Comparison of ENCODE assay signal across 9 cellular contexts in the genomic region with DNA sequence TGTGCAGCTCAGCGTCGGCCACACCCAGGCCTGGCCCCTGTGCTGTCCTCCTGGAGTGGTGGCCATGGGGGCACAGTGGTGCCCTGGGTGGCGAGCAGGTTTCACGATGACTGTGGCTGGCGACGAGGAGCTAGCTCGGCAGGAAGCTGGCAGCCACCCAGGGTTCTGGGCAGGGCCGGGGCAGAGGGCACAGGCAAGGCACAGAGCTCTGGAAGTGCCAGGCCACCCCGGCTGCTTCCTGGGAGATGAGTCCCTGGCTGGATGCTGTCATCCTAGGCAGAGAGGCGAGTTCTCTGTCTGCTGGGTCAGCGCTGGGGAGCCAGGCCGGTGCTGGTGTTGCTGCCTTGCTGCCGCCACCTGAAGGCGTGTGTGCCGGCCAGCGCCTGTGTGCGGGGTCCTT. TPM values are rescaled to one million over a fixed set of nuclear protein-coding genes. Genes with fewer than 3 reads are reported as not detected.
A peak's percentile ranks its signal among the peaks of the same experiment; 100 is the strongest.
DNase-seq lines count a peak whose midpoint lies in the region; ATAC-seq and TF ChIP-seq lines count a peak whose summit lies in the region.
"Had no signal": no experiment of that assay in that cellular context is flagged by ENCODE, and none has a peak within 500 bp of the region (broad histone marks: within the 10 kb centered on the region; RNA-seq: fewer than 3 reads in every experiment).

No MANE protein-coding gene starts in this region.

- no peak overlapping the region for H3K9ac ChIP-seq in SK-N-SH
- peak overlapping the region; percentile 6 for H3K9ac ChIP-seq in skeletal muscle satellite cell (ENCODE audit: low read depth, low read length)

- H3K27me3 ChIP-seq in SK-N-SH (ENCODE audit: insufficient read depth) (no peaks in the 10 kb centered on the region), left ventricle myocardium inferior (ENCODE audit: low read depth) (no peaks in the 10 kb centered on the region), skeletal muscle satellite cell (ENCODE audit: control insufficient read depth, insufficient read depth, low read length) (no peaks in the 10 kb centered on the region)

- H3K36me3 ChIP-seq in SK-N-SH (replicated peaks in 1 of 2; ENCODE audit: control insufficient read depth in 1 of 2, insufficient read depth in 2 of 2, low read length in 1 of 2) (no peaks in the 10 kb centered on the region), left ventricle myocardium inferior (no peaks in the 10 kb centered on the region), skeletal muscle satellite cell (ENCODE audit: insufficient read depth, low read length) (no peaks in the 10 kb centered on the region)

- H3K79me2 ChIP-seq in SK-N-SH (ENCODE audit: insufficient read depth) = peaks cover 34% of the 10 kb centered on the region; the same call in 1 of the 2 replicates

- CTCF ChIA-PET in SK-N-SH (lab: Yijun Ruan, JAX) = interaction anchor here (0.8 to 4.3 kb wide), 10 partner anchors 10 to 207 kb away, joined by 3 to 18 read pairs (median 5); no protein-coding TSS in a partner anchor

- H3K4me1 ChIP-seq in SK-N-SH (ENCODE audit: control insufficient read depth in 1 of 2, insufficient read depth in 2 of 2, low read depth in 1 of 2, low read length in 1 of 2) = peaks cover 9 to 77% of the 10 kb centered on the region in 2 experiments; a peak in 3 of 4 replicates
- H3K4me1 ChIP-seq in left ventricle myocardium inferior = peaks cover 100% of the 10 kb centered on the region
- H3K4me1 ChIP-seq in skeletal muscle satellite cell (ENCODE audit: control insufficient read depth, insufficient read depth, low read length) = peaks cover 77% of the 10 kb centered on the region

- no peak for TF ChIP-seq CTCF in SK-N-SH (IDR thresholded peaks at IDR 0.05)
- TF ChIP-seq CTCF in left ventricle myocardium inferior (IDR thresholded peaks at IDR 0.05; ENCODE audit: borderline replicate concordance) = no peak

- H3K27ac ChIP-seq in SK-N-SH (ENCODE audit: low read depth in 2 of 2, low read length in 1 of 2) = peak overlapping the region in 1 of 2 experiments; percentile 11; a peak in 1 of 4 replicates
- peak overlapping the region; percentile 96 for H3K27ac ChIP-seq in left ventricle myocardium inferior (replicated peaks)

- no peaks in the 10 kb centered on the region for H3K9me2 ChIP-seq in SK-N-SH

- WGBS in SK-N-SH (ENCODE audit: low lambda C conversion rate) = 62% methylated on average over 12 of the region's 17 CpGs

- ATAC-seq in HG02759 (IDR thresholded peaks at IDR 0.05; ENCODE audit: unreplicated experiment) = no peak
- ATAC-seq: WTC11 had no signal

- H3K4me2 ChIP-seq in SK-N-SH = no peak overlapping the region; the same call in 1 of the 2 replicates
- peak overlapping the region; percentile 62 for H3K4me2 ChIP-seq in skeletal muscle satellite cell (ENCODE audit: low read length)

- no peak overlapping the region for H3K4me3 ChIP-seq in SK-N-SH (ENCODE audit: low read depth in 2 of 2, low read length in 1 of 2)
- peak overlapping the region; percentile 42 for H3K4me3 ChIP-seq in left ventricle myocardium inferior
- H3K4me3 ChIP-seq in skeletal muscle satellite cell (ENCODE audit: low read length) = no peak overlapping the region

- no peaks in the 10 kb centered on the region for H3K9me3 ChIP-seq in SK-N-SH
- H3K9me3 ChIP-seq in left ventricle myocardium inferior (replicated peaks) = no peaks in the 10 kb centered on the region
- H3K9me3 ChIP-seq in skeletal muscle satellite cell (replicated peaks; ENCODE audit: low read length) = no peaks in the 10 kb centered on the region

- no peak overlapping the region for H2AFZ ChIP-seq in SK-N-SH (ENCODE audit: low read depth)

- peaks cover 98% of the 10 kb centered on the region for H4K20me1 ChIP-seq in SK-N-SH (ENCODE audit: insufficient read depth)

- TF ChIP-seq EP300 in SK-N-SH (IDR thresholded peaks at IDR 0.05; ENCODE audit: borderline replicate concordance in 1 of 2, low read depth in 1 of 2, low read length in 1 of 2) = no peak

- no peaks in the 10 kb centered on the region for H3F3A ChIP-seq in SK-N-SH (replicated peaks; ENCODE audit: insufficient read depth)

- intact Hi-C loops in left ventricle myocardium inferior (cut with micrococcal nuclease) = no loop called here

- in situ Hi-C loops in Caki2 (cut with HindIII; ENCODE audit: low pct_unique_long_range_greater_than_20kb, low sequenced_read_pairs) = no loop called here
- in situ Hi-C loops in KBM-7 (cut with MboI; ENCODE audit: low pct_unique_long_range_greater_than_20kb, low sequenced_read_pairs) = no loop called here

- TF ChIP-seq RAD21 in SK-N-SH (IDR thresholded peaks at IDR 0.05; ENCODE audit: low read length) = no peak

- DNase-seq in Caki2 (ENCODE audit: low read depth) (peak; percentile 54), SK-N-SH (peak; percentile 71), left ventricle myocardium inferior (peak; percentile 73), SHP77 treated with DMSO at 0.1 percent for 48 hours (lab: John Stamatoyannopoulos, UW) (no peak), KBM-7 (no peak), midbrain (lab: John Stamatoyannopoulos, UW) (no peak)

- POLR2A ChIA-PET in SK-N-SH (lab: Yijun Ruan, JAX) = interaction anchor here (1.6 kb wide), 1 partner anchor 57 kb away, joined by 3 read pairs; no protein-coding TSS in a partner anchor

TF ChIP-seq in SK-N-SH, 30 proteins besides CTCF, POLR2A, EP300 and RAD21:
- TF ChIP-seq, protein P1, sequence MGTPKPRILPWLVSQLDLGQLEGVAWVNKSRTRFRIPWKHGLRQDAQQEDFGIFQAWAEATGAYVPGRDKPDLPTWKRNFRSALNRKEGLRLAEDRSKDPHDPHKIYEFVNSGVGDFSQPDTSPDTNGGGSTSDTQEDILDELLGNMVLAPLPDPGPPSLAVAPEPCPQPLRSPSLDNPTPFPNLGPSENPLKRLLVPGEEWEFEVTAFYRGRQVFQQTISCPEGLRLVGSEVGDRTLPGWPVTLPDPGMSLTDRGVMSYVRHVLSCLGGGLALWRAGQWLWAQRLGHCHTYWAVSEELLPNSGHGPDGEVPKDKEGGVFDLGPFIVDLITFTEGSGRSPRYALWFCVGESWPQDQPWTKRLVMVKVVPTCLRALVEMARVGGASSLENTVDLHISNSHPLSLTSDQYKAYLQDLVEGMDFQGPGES (IDR thresholded peaks at IDR 0.05; ENCODE audit: low read depth, low read length) = no peak
- no peak for TF ChIP-seq TCF12 (IDR thresholded peaks at IDR 0.05)
- TF ChIP-seq POLR2AphosphoS5 (IDR thresholded peaks at IDR 0.05; ENCODE audit: low read depth, low read length) = no peak
- no peak for TF ChIP-seq TAF1 (IDR thresholded peaks at IDR 0.05; ENCODE audit: borderline replicate concordance, low read depth, low read length)
- no peak for TF ChIP-seq RXRA (IDR thresholded peaks at IDR 0.05; ENCODE audit: borderline replicate concordance, low read depth)
- no peak for TF ChIP-seq SIN3A (IDR thresholded peaks at IDR 0.05; ENCODE audit: borderline replicate concordance, low read depth, low read length)

RNA-seq across cellular contexts. Expression of a gene that starts 51.7 kb away (rescaled TPM):
- total RNA-seq in Caki2 (2014; rRNA removed; shearing (Covaris generic); ENCODE audit: low replicate concordance) = 20.6 and 27.4 TPM in 2 replicates
- 5.2 and 7.6 TPM in 2 replicates for polyA plus RNA-seq in SK-N-SH (2012; rRNA removed)
- polyA plus RNA-seq in SK-N-SH (2012; cell fraction: cytosol; rRNA removed) = 3.4 and 5.5 TPM in 2 replicates
- polyA plus RNA-seq in SK-N-SH (2012; cell fraction: nucleus; rRNA removed) = 8.0 and 8.8 TPM in 2 replicates
- 57.1 TPM for total RNA-seq in left ventricle myocardium inferior
- total RNA-seq in skeletal muscle satellite cell (2012; rRNA removed) = 9.9 and 16.6 TPM in 2 replicates

Comparison
In these comparisons a context has a peak if more than half of its experiments do, and no peak if none do; other contexts are left out.
1. DNase-seq: peak in Caki2 (single experiment), SK-N-SH (single experiment) and left ventricle myocardium inferior (single experiment); none in SHP77 treated with DMSO at 0.1 percent for 48 hours (single experiment), KBM-7 (single experiment) and midbrain (single experiment).